In the genomic region with DNA sequence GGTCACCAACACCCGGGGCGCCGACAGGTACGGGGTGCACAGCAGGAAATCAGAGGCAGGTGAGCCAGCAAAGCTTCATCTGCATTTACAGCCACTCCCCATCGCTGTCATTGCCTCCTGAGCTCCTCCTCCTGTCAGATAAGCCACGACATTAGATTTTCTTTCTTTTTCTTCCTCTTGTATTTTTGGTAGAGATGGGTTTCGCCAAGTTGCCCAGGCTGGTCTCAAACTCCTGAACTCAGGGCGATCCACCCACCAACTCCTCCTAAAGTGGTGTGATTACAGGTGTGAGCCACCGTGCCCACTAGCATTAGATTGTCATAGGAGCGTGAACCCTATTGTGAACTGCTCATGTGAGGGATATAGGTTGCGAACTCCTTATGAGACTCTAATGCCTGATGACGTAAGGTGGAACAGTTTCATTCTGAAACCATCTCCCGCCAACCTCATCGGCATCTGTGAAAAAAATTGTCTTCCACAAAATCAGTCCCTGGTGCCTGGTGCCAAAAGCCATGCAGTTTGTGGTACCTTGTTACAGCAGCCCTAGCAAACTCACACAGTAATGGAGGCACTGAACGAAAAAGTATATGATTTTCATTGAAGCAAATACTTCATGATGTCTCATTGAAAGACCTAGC, we compare ENCODE assay signal across 1 cellular context.
TF ChIP-seq lines count a peak whose summit lies in the region.

No MANE protein-coding gene starts in this region.

TF ChIP-seq in GM12878, 131 proteins besides CTCF, POLR2A, EP300 and RAD21:
- TF ChIP-seq ZNF274 (IDR thresholded peaks at IDR 0.05; ENCODE audit: insufficient read depth, insufficient read length): no peak
- no peak for TF ChIP-seq SP1 (IDR thresholded peaks at IDR 0.05; ENCODE audit: low read depth, low read length)
- TF ChIP-seq, protein P1, sequence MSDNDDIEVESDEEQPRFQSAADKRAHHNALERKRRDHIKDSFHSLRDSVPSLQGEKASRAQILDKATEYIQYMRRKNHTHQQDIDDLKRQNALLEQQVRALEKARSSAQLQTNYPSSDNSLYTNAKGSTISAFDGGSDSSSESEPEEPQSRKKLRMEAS (IDR thresholded peaks at IDR 0.05; ENCODE audit: low read depth, low read length): no peak
- TF ChIP-seq MEF2A (IDR thresholded peaks at IDR 0.05; ENCODE audit: insufficient read depth, low read depth, low read length): no peak
- no peak for TF ChIP-seq LARP7 (IDR thresholded peaks at IDR 0.05)
- no peak for TF ChIP-seq CHD4 (IDR thresholded peaks at IDR 0.05)
- no peak for TF ChIP-seq SPI1 (IDR thresholded peaks at IDR 0.05; ENCODE audit: borderline replicate concordance, insufficient read depth, low read depth, low read length)
- no peak for TF ChIP-seq CEBPB (IDR thresholded peaks at IDR 0.05; ENCODE audit: borderline replicate concordance in 1 of 2, low read depth in 2 of 2, low read length in 2 of 2)
- TF ChIP-seq TARDBP (IDR thresholded peaks at IDR 0.05; ENCODE audit: borderline replicate concordance): no peak
- TF ChIP-seq RFX5 (IDR thresholded peaks at IDR 0.05; ENCODE audit: low read depth, low read length): no peak
- no peak for TF ChIP-seq SUZ12 (IDR thresholded peaks at IDR 0.05; ENCODE audit: unreplicated experiment)
- TF ChIP-seq, protein P2, sequence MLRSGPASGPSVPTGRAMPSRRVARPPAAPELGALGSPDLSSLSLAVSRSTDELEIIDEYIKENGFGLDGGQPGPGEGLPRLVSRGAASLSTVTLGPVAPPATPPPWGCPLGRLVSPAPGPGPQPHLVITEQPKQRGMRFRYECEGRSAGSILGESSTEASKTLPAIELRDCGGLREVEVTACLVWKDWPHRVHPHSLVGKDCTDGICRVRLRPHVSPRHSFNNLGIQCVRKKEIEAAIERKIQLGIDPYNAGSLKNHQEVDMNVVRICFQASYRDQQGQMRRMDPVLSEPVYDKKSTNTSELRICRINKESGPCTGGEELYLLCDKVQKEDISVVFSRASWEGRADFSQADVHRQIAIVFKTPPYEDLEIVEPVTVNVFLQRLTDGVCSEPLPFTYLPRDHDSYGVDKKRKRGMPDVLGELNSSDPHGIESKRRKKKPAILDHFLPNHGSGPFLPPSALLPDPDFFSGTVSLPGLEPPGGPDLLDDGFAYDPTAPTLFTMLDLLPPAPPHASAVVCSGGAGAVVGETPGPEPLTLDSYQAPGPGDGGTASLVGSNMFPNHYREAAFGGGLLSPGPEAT (IDR thresholded peaks at IDR 0.05; ENCODE audit: low read depth): no peak
- TF ChIP-seq CBX3 (IDR thresholded peaks at IDR 0.05; ENCODE audit: borderline replicate concordance, low read depth): no peak
- TF ChIP-seq SMAD5 (IDR thresholded peaks at IDR 0.05; ENCODE audit: low read depth): no peak
- TF ChIP-seq, protein P3, sequence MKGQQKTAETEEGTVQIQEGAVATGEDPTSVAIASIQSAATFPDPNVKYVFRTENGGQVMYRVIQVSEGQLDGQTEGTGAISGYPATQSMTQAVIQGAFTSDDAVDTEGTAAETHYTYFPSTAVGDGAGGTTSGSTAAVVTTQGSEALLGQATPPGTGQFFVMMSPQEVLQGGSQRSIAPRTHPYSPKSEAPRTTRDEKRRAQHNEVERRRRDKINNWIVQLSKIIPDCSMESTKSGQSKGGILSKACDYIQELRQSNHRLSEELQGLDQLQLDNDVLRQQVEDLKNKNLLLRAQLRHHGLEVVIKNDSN (IDR thresholded peaks at IDR 0.05; ENCODE audit: borderline replicate concordance, extremely low read length, insufficient read depth, low read depth, low read length): no peak
